ENCODE assay signal across 1 cellular context in the genomic region with DNA sequence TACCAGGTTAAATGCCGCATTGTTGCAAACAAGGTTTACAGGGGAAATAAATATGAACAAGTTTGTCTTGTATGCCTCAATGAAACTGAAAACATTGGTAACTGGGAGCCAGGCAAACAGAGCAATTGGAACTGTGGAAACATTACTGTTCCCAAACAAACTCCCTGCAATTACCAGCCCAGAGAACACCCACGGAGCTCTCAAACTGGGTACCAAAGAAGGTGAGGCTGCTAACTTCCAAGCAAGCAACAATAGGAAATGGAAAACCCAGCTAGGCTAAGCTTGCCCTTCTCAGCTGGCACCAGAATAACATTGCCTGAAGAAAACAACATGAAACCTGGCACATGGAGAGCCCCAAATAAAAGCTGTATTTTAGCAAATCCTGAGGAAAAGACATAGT.
TF ChIP-seq lines count a peak whose summit lies in the region.

No MANE protein-coding gene starts in this region.

TF ChIP-seq in GM23338, 12 proteins besides CTCF, POLR2A, EP300 and RAD21 (continued from another document):
- TF ChIP-seq ZNF462 (CRISPR knock-in tag; IDR thresholded peaks at IDR 0.05) (no peak), ZNF114 (CRISPR knock-in tag; IDR thresholded peaks at IDR 0.05) (no peak), NANOG (IDR thresholded peaks at IDR 0.05; ENCODE audit: borderline replicate concordance) (no peak), POLR2AphosphoS5 (IDR thresholded peaks at IDR 0.05; ENCODE audit: low read depth) (no peak), CREB1 (CRISPR knock-in tag; IDR thresholded peaks at IDR 0.05; ENCODE audit: low read depth) (no peak), STAT1 (IDR thresholded peaks at IDR 0.05; ENCODE audit: unreplicated experiment) (no peak), ETS1 (IDR thresholded peaks at IDR 0.05) (no peak), EZH2phosphoT487 (IDR thresholded peaks at IDR 0.05; ENCODE audit: unreplicated experiment) (no peak)
TF ChIP-seq in GM23338: peak in this region for 0.
